In genomic region chr16:4538386-4539235, GRCh38 we compare ENCODE assay signal across 1 cellular context.
TF ChIP-seq lines count a peak whose summit lies in the region.

Gene CDIP1 (minus strand): TSS chr16:4538773. CDS start chr16:4514130, 24,643 bp downstream.

TF ChIP-seq in HEK293, 187 proteins besides CTCF, POLR2A, EP300 and RAD21 (continued from another document and continues in another):
- TF ChIP-seq, protein P1, sequence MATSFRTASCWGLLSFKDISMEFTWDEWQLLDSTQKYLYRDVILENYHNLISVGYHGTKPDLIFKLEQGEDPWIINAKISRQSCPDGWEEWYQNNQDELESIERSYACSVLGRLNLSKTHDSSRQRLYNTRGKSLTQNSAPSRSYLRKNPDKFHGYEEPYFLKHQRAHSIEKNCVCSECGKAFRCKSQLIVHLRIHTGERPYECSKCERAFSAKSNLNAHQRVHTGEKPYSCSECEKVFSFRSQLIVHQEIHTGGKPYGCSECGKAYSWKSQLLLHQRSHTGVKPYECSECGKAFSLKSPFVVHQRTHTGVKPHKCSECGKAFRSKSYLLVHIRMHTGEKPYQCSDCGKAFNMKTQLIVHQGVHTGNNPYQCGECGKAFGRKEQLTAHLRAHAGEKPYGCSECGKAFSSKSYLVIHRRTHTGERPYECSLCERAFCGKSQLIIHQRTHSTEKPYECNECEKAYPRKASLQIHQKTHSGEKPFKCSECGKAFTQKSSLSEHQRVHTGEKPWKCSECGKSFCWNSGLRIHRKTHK (tag by site-specific recombination; IDR thresholded peaks at IDR 0.05): no peak
- TF ChIP-seq ZNF600 (tag by site-specific recombination; IDR thresholded peaks at IDR 0.05): peak; percentile 76
- no peak for TF ChIP-seq ZNF776 (tag by site-specific recombination; IDR thresholded peaks at IDR 0.05; ENCODE audit: borderline replicate concordance)
- TF ChIP-seq, protein P2, sequence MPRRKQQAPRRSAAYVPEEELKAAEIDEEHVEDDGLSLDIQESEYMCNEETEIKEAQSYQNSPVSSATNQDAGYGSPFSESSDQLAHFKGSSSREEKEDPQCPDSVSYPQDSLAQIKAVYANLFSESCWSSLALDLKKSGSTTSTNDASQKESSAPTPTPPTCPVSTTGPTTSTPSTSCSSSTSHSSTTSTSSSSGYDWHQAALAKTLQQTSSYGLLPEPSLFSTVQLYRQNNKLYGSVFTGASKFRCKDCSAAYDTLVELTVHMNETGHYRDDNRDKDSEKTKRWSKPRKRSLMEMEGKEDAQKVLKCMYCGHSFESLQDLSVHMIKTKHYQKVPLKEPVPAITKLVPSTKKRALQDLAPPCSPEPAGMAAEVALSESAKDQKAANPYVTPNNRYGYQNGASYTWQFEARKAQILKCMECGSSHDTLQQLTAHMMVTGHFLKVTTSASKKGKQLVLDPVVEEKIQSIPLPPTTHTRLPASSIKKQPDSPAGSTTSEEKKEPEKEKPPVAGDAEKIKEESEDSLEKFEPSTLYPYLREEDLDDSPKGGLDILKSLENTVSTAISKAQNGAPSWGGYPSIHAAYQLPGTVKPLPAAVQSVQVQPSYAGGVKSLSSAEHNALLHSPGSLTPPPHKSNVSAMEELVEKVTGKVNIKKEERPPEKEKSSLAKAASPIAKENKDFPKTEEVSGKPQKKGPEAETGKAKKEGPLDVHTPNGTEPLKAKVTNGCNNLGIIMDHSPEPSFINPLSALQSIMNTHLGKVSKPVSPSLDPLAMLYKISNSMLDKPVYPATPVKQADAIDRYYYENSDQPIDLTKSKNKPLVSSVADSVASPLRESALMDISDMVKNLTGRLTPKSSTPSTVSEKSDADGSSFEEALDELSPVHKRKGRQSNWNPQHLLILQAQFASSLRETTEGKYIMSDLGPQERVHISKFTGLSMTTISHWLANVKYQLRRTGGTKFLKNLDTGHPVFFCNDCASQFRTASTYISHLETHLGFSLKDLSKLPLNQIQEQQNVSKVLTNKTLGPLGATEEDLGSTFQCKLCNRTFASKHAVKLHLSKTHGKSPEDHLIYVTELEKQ (tag by site-specific recombination; IDR thresholded peaks at IDR 0.05; ENCODE audit: borderline replicate concordance): peak; percentile 70; the same call in 1 of the 2 replicates
- TF ChIP-seq ZNF324 (tag by site-specific recombination; IDR thresholded peaks at IDR 0.05): peak; percentile 99
- TF ChIP-seq ZNF354C (tag by site-specific recombination; IDR thresholded peaks at IDR 0.05; ENCODE audit: borderline replicate concordance, low read depth): 0 out of 2 replicates have a peak, but pooled peaks have one; percentile 15
- 0 out of 2 replicates have a peak, but pooled peaks have one; percentile 20 for TF ChIP-seq ZNF416 (tag by site-specific recombination; IDR thresholded peaks at IDR 0.05)
- TF ChIP-seq ZNF157 (tag by site-specific recombination; IDR thresholded peaks at IDR 0.05): no peak
- no peak for TF ChIP-seq ZNF747 (tag by site-specific recombination; IDR thresholded peaks at IDR 0.05)
- no peak for TF ChIP-seq ZNF155 (tag by site-specific recombination; IDR thresholded peaks at IDR 0.05)
- TF ChIP-seq SP2 (tag by site-specific recombination; IDR thresholded peaks at IDR 0.05): peak; percentile 90
- peak; percentile 47; the same call in 1 of the 2 replicates for TF ChIP-seq ZNF146 (tag by site-specific recombination; IDR thresholded peaks at IDR 0.05)
- TF ChIP-seq KLF10 (tag by site-specific recombination; IDR thresholded peaks at IDR 0.05): peak; percentile 85
- TF ChIP-seq BCL6B (tag by site-specific recombination; IDR thresholded peaks at IDR 0.05): no peak
- TF ChIP-seq MYNN (tag by site-specific recombination; IDR thresholded peaks at IDR 0.05; ENCODE audit: borderline replicate concordance): no peak
- TF ChIP-seq ZNF148 (tag by site-specific recombination; IDR thresholded peaks at IDR 0.05; ENCODE audit: borderline replicate concordance): no peak
- TF ChIP-seq ZBTB21 (tag by site-specific recombination; IDR thresholded peaks at IDR 0.05): peak; percentile 99
- TF ChIP-seq ZNF677 (tag by site-specific recombination; IDR thresholded peaks at IDR 0.05): no peak
- TF ChIP-seq ZNF423 (tag by site-specific recombination; IDR thresholded peaks at IDR 0.05): no peak
- TF ChIP-seq ZNF184 (tag by site-specific recombination; IDR thresholded peaks at IDR 0.05): no peak
- TF ChIP-seq ZNF548 (tag by site-specific recombination; IDR thresholded peaks at IDR 0.05): 0 out of 2 replicates have a peak, but pooled peaks have one; percentile 13
- TF ChIP-seq ZNF843 (tag by site-specific recombination; IDR thresholded peaks at IDR 0.05): peak; percentile 84
- TF ChIP-seq ZNF280D (tag by site-specific recombination; IDR thresholded peaks at IDR 0.05): no peak; the same call in 1 of the 2 replicates
- TF ChIP-seq, protein P3, sequence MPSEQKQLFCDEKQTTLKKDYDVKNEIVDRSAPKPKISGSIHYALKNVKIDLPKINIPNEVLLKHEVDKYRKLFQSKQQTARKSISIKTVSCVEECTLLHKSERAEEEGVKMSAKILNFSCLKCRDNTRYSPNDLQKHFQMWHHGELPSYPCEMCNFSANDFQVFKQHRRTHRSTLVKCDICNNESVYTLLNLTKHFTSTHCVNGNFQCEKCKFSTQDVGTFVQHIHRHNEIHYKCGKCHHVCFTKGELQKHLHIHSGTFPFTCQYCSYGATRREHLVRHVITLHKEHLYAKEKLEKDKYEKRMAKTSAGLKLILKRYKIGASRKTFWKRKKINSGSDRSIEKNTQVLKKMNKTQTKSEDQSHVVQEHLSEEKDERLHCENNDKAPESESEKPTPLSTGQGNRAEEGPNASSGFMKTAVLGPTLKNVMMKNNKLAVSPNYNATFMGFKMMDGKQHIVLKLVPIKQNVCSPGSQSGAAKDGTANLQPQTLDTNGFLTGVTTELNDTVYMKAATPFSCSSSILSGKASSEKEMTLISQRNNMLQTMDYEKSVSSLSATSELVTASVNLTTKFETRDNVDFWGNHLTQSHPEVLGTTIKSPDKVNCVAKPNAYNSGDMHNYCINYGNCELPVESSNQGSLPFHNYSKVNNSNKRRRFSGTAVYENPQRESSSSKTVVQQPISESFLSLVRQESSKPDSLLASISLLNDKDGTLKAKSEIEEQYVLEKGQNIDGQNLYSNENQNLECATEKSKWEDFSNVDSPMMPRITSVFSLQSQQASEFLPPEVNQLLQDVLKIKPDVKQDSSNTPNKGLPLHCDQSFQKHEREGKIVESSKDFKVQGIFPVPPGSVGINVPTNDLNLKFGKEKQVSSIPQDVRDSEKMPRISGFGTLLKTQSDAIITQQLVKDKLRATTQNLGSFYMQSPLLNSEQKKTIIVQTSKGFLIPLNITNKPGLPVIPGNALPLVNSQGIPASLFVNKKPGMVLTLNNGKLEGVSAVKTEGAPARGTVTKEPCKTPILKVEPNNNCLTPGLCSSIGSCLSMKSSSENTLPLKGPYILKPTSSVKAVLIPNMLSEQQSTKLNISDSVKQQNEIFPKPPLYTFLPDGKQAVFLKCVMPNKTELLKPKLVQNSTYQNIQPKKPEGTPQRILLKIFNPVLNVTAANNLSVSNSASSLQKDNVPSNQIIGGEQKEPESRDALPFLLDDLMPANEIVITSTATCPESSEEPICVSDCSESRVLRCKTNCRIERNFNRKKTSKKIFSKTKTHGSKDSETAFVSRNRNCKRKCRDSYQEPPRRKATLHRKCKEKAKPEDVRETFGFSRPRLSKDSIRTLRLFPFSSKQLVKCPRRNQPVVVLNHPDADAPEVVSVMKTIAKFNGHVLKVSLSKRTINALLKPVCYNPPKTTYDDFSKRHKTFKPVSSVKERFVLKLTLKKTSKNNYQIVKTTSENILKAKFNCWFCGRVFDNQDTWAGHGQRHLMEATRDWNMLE (tag by site-specific recombination; conservative IDR thresholded peaks at IDR 0.05; ENCODE audit: low read depth): peak; percentile 69
- peak; percentile 75; the same call in 1 of the 2 replicates for TF ChIP-seq OVOL3 (tag by site-specific recombination; IDR thresholded peaks at IDR 0.05)
- no peak for TF ChIP-seq ZNF596 (tag by site-specific recombination; IDR thresholded peaks at IDR 0.05)
- TF ChIP-seq ZNF791 (tag by site-specific recombination; IDR thresholded peaks at IDR 0.05): no peak
- no peak for TF ChIP-seq ZNF140 (tag by site-specific recombination; IDR thresholded peaks at IDR 0.05)
- 0 out of 2 replicates have a peak, but pooled peaks have one; percentile 39 for TF ChIP-seq YY2 (tag by site-specific recombination; IDR thresholded peaks at IDR 0.05)
- TF ChIP-seq ZNF18 (tag by site-specific recombination; IDR thresholded peaks at IDR 0.05): peak; percentile 85
- peak; percentile 96 for TF ChIP-seq ZNF335 (tag by site-specific recombination; conservative IDR thresholded peaks at IDR 0.05)
- TF ChIP-seq ZFP69B (tag by site-specific recombination; IDR thresholded peaks at IDR 0.05): peak; percentile 99
- no peak for TF ChIP-seq ZNF623 (tag by site-specific recombination; IDR thresholded peaks at IDR 0.05)
- TF ChIP-seq, protein P4, sequence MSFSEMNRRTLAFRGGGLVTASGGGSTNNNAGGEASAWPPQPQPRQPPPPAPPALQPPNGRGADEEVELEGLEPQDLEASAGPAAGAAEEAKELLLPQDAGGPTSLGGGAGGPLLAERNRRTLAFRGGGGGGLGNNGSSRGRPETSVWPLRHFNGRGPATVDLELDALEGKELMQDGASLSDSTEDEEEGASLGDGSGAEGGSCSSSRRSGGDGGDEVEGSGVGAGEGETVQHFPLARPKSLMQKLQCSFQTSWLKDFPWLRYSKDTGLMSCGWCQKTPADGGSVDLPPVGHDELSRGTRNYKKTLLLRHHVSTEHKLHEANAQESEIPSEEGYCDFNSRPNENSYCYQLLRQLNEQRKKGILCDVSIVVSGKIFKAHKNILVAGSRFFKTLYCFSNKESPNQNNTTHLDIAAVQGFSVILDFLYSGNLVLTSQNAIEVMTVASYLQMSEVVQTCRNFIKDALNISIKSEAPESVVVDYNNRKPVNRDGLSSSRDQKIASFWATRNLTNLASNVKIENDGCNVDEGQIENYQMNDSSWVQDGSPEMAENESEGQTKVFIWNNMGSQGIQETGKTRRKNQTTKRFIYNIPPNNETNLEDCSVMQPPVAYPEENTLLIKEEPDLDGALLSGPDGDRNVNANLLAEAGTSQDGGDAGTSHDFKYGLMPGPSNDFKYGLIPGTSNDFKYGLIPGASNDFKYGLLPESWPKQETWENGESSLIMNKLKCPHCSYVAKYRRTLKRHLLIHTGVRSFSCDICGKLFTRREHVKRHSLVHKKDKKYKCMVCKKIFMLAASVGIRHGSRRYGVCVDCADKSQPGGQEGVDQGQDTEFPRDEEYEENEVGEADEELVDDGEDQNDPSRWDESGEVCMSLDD (tag by site-specific recombination; IDR thresholded peaks at IDR 0.05): peak; percentile 55; the same call in 1 of the 2 replicates
- TF ChIP-seq ZNF426 (tag by site-specific recombination; IDR thresholded peaks at IDR 0.05): no peak
- TF ChIP-seq ZNF660 (tag by site-specific recombination; IDR thresholded peaks at IDR 0.05): peak; percentile 70; the same call in 1 of the 2 replicates
- peak; percentile 92 for TF ChIP-seq EGR2 (tag by site-specific recombination; IDR thresholded peaks at IDR 0.05; ENCODE audit: low read depth)
- TF ChIP-seq ZEB2 (tag by site-specific recombination; IDR thresholded peaks at IDR 0.05): peak; percentile 92
